ENCODE assay signal across 18 cellular contexts in the genomic region with DNA sequence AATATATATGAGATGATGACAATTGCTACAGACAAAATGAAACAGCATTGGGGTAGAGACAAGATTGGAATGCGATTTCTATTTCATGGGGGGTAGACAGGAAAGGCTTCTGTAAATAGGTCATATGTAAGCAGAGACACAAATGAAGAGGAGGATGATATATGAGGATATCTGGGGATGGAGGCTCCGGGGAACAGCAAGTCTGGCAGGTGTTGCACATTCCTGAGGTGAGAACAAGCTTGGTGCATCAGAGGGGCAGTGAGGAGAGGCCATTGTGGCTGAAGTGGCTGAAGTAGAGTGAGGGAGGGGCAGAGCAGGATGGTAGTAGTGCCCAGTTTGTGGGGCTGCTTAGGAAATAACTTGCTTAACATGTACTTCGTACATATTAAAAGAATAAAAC.
"Had no signal": no experiment of that assay in that cellular context is flagged by ENCODE, and none has a peak within 500 bp of the region (broad histone marks: within the 10 kb centered on the region; RNA-seq: fewer than 3 reads in every experiment).

No MANE protein-coding gene starts in this region.

- H3K27ac Mint-ChIP-seq: activated CD4-positive, alpha-beta T cell treated with anti-CD3 and anti-CD28 coated beads for 36 hours; activated CD8-positive, alpha-beta T cell treated with anti-CD3 and anti-CD28 coated beads for 36 hours; activated T-cell treated with anti-CD3 and anti-CD28 coated beads, Interleukin-2, amount 50 U/mL, for 72 hours; naive B cell had no signal

- H3K4me1 ChIP-seq: ascending aorta, right atrium auricular region, uterus had no signal

- H3K4me3 Mint-ChIP-seq: activated CD4-positive, alpha-beta T cell treated with anti-CD3 and anti-CD28 coated beads for 36 hours; activated CD8-positive, alpha-beta T cell treated with anti-CD3 and anti-CD28 coated beads for 36 hours; activated T-cell treated with anti-CD3 and anti-CD28 coated beads, Interleukin-2, amount 50 U/mL, for 72 hours; naive B cell had no signal

- DNase-seq: activated CD4-positive, alpha-beta T cell treated with anti-CD3 and anti-CD28 coated beads for 36 hours; activated CD8-positive, alpha-beta memory T cell treated with anti-CD3 and anti-CD28 coated beads, Interleukin-2, amount 50 U/mL, for 4 hours; activated CD8-positive, alpha-beta T cell treated with anti-CD3 and anti-CD28 coated beads for 36 hours; activated gamma-delta T cell treated with Interleukin-2 at 50 U/mL for 16 hours; activated T-cell treated with anti-CD3 and anti-CD28 coated beads, Interleukin-2, amount 50 U/mL, for 72 hours; effector CD4-positive, alpha-beta T cell; kidney; midbrain; naive B cell; small intestine; stomach; uterus had no signal

- ATAC-seq: activated CD4-positive, alpha-beta T cell treated with anti-CD3 and anti-CD28 coated beads for 36 hours; activated CD8-positive, alpha-beta T cell treated with anti-CD3 and anti-CD28 coated beads for 36 hours; activated T-cell treated with anti-CD3 and anti-CD28 coated beads, Interleukin-2, amount 50 U/mL, for 72 hours had no signal

- FAIRE-seq: frontal cortex, kidney, small intestine had no signal

- H3K9me3 ChIP-seq: ascending aorta, neutrophil, right atrium auricular region, stomach, thoracic aorta, uterus had no signal

- H3K36me3 Mint-ChIP-seq: naive B cell had no signal

- H3K9me3 Mint-ChIP-seq: activated CD8-positive, alpha-beta T cell treated with anti-CD3 and anti-CD28 coated beads for 36 hours; activated T-cell treated with anti-CD3 and anti-CD28 coated beads, Interleukin-2, amount 50 U/mL, for 72 hours had no signal

- H3K27me3 ChIP-seq: ascending aorta, right atrium auricular region, stomach, uterus had no signal

- H3K4me1 Mint-ChIP-seq: activated CD4-positive, alpha-beta T cell treated with anti-CD3 and anti-CD28 coated beads for 36 hours had no signal

- H3K4me3 ChIP-seq: ascending aorta, coronary artery, right atrium auricular region, stomach, thoracic aorta, uterus had no signal

- H3K36me3 ChIP-seq: ascending aorta, neutrophil, right atrium auricular region, stomach, thoracic aorta, uterus had no signal

- H3K27ac ChIP-seq: ascending aorta, coronary artery, neutrophil, right atrium auricular region, stomach, thoracic aorta, uterus had no signal
